ENCODE assay signal across 8 cellular contexts in genomic region chr17:1399366-1399678, GRCh38. TPM values are rescaled to one million over a fixed set of nuclear protein-coding genes. Genes with fewer than 3 reads are reported as not detected.
A peak's percentile ranks its signal among the peaks of the same experiment; 100 is the strongest.
DNase-seq lines count a peak whose midpoint lies in the region; ATAC-seq, FAIRE-seq and TF ChIP-seq lines count a peak whose summit lies in the region.

No MANE protein-coding gene starts in this region.

- H3K9me3 ChIP-seq in liver (ENCODE audit: control insufficient read depth in 4 of 4, low read length in 3 of 4), result no peaks in the 10 kb centered on the region
- no peaks in the 10 kb centered on the region for H3K9me3 ChIP-seq in stomach

- H3K27ac ChIP-seq in liver (ENCODE audit: low read depth in 1 of 2, low read length in 2 of 2) (peak overlapping the region; percentile 93 to 96), stomach (peak overlapping the region; percentile 90 to 99 (median 97))

- ATAC-seq in GM18870 (IDR thresholded peaks at IDR 0.05; ENCODE audit: unreplicated experiment), result no peak

- WGBS in liver, result under 1% methylated on average over 21 of the region's 21 CpGs
- 0% methylated on average over 7 to 21 of the region's 21 CpGs for WGBS in stomach, 5 donors

- TF ChIP-seq POLR2A in stomach (IDR thresholded peaks at IDR 0.05), result no peak

- intact Hi-C loops in stomach (cut with DNase I; ENCODE audit: low total_unique reads), result no loop called here

- H3K36me3 ChIP-seq in bronchial epithelial cell (ENCODE audit: control insufficient read depth, insufficient read depth, low read length) (no peaks in the 10 kb centered on the region), liver (ENCODE audit: control insufficient read depth in 4 of 4, insufficient read depth in 3 of 4, low read depth in 1 of 4, low read length in 3 of 4) (peaks cover 0 to 4% (median 0%) of the 10 kb centered on the region in 4 donors), stomach (peaks cover 0 to 10% (median 8%) of the 10 kb centered on the region in 4 donors)

- H3K4me1 ChIP-seq in liver (ENCODE audit: control insufficient read depth in 4 of 4, insufficient read depth in 4 of 4, low read length in 3 of 4) (peaks cover 10 to 28% (median 21%) of the 10 kb centered on the region in 4 donors), stomach (peaks cover 41 to 58% (median 50%) of the 10 kb centered on the region in 4 donors)

- no peak for TF ChIP-seq RAD21 in liver (IDR thresholded peaks at IDR 0.05)

- TF ChIP-seq CTCF in bronchial epithelial cell (IDR thresholded peaks at IDR 0.05; ENCODE audit: insufficient read depth, low read length, severe bottlenecking) (no peak), liver (IDR thresholded peaks at IDR 0.05; ENCODE audit: low read depth, low read length, missing input control) (no peak), stomach (IDR thresholded peaks at IDR 0.05) (no peak)

- H3K4me3 ChIP-seq in bronchial epithelial cell (ENCODE audit: low read depth, low read length), result peak overlapping the region; percentile 51
- H3K4me3 ChIP-seq in liver (ENCODE audit: low read depth in 1 of 3, low read length in 3 of 3), result peak overlapping the region; percentile 80 to 94 (median 90)
- H3K4me3 ChIP-seq in stomach, result peak overlapping the region; percentile 71 to 97 (median 86)

- no peak for TF ChIP-seq EP300 in stomach (IDR thresholded peaks at IDR 0.05)

- no peaks in the 10 kb centered on the region for H3K27me3 ChIP-seq in bronchial epithelial cell (ENCODE audit: control insufficient read depth, insufficient read depth, low read length)
- no peaks in the 10 kb centered on the region for H3K27me3 ChIP-seq in liver (ENCODE audit: control insufficient read depth in 4 of 4, insufficient read depth in 4 of 4, low read length in 3 of 4)
- H3K27me3 ChIP-seq in stomach, result no peaks in the 10 kb centered on the region

- FAIRE-seq in bronchial epithelial cell (lab: Jason Lieb, UNC), result no peak

- peak in 2 of 3 donors; percentile 23 to 53 for DNase-seq in stimulated activated CD4-positive, alpha-beta T cell treated with anti-CD3 and anti-CD28 coated beads, Interleukin-12 subunit alpha, Interleukin-12 subunit beta, amount 100 ng/mL, for 48 hours (ENCODE audit: low read depth in 2 of 3, low spot score in 1 of 3)
- DNase-seq in stimulated activated CD4-positive, alpha-beta T cell treated with anti-CD3 and anti-CD28 coated beads, Interleukin-2, amount 100 ng/mL, for 48 hours, result no peak
- DNase-seq in NAMALWA (ENCODE audit: low spot score) (peak; percentile 29), bronchial epithelial cell (ENCODE audit: low read depth) (no peak), stomach (peak; percentile 45), COR-L47 (lab: John Stamatoyannopoulos, UW) (no peak)

- H3K9ac ChIP-seq in liver (ENCODE audit: low read depth in 1 of 2, low read length in 2 of 2), result peak overlapping the region; percentile 75 to 91

TF ChIP-seq in liver, 16 proteins besides CTCF, POLR2A, EP300 and RAD21:
- TF ChIP-seq GABPA (IDR thresholded peaks at IDR 0.05 in 1 of 2, conservative IDR thresholded peaks at IDR 0.05 in 1 of 2), result no peak
- TF ChIP-seq EGR1 (IDR thresholded peaks at IDR 0.05; ENCODE audit: low read depth in 2 of 2), result no peak
- no peak for TF ChIP-seq RXRA (IDR thresholded peaks at IDR 0.05)
- TF ChIP-seq, protein P1, sequence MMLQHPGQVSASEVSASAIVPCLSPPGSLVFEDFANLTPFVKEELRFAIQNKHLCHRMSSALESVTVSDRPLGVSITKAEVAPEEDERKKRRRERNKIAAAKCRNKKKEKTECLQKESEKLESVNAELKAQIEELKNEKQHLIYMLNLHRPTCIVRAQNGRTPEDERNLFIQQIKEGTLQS (IDR thresholded peaks at IDR 0.05), result no peak
- no peak for TF ChIP-seq HNF4A (conservative IDR thresholded peaks at IDR 0.05)
- TF ChIP-seq, protein P2, sequence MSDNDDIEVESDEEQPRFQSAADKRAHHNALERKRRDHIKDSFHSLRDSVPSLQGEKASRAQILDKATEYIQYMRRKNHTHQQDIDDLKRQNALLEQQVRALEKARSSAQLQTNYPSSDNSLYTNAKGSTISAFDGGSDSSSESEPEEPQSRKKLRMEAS (IDR thresholded peaks at IDR 0.05), result no peak
- no peak for TF ChIP-seq TAF1 (conservative IDR thresholded peaks at IDR 0.05)

RNA-seq across cellular contexts. Expression of gene YWHAE, which starts 0.7 kb away (rescaled TPM):
- total RNA-seq in bronchial epithelial cell, result 307 and 366 TPM in 2 replicates
- 100 to 1,000 TPM; 173 to 288 TPM for total RNA-seq in liver
- 100 to 1,000 TPM; 177 to 226 TPM for polyA plus RNA-seq in liver
- total RNA-seq in stomach, result 1,000 to 10,000 TPM in 2 of 5 donors, 100 to 1,000 TPM in 3; 335 to 1,151 (median 362) TPM
- 100 to 1,000 TPM; 219 to 323 (median 254) TPM for polyA plus RNA-seq in stomach

RNA-seq across cellular contexts. Expression of gene CRK, which starts 56.7 kb away (rescaled TPM):
- total RNA-seq in bronchial epithelial cell, result 131 and 152 TPM in 2 replicates
- 10 to 100 TPM; 35.9 to 69.9 TPM for total RNA-seq in liver
- polyA plus RNA-seq in liver, result 10 to 100 TPM; 29.5 to 33.7 TPM
- total RNA-seq in stomach, result 10 to 100 TPM; 18.2 to 87.5 (median 53.5) TPM
- 10 to 100 TPM; 18.0 to 40.5 (median 32.9) TPM for polyA plus RNA-seq in stomach

Comparison
In these comparisons a context has a peak if more than half of its experiments do, and no peak if none do; other contexts are left out.
1. DNase-seq: peak in stimulated activated CD4-positive, alpha-beta T cell treated with anti-CD3 and anti-CD28 coated beads, Interleukin-12 subunit alpha, Interleukin-12 subunit beta, amount 100 ng/mL, for 48 hours (2 of 3), NAMALWA (single experiment) and stomach (single experiment); none in stimulated activated CD4-positive, alpha-beta T cell treated with anti-CD3 and anti-CD28 coated beads, Interleukin-2, amount 100 ng/mL, for 48 hours (0 of 2), bronchial epithelial cell (single experiment) and COR-L47 (single experiment).
2. Peak in every context shown above with its lines, with median percentiles within 50 percentile points of each other: H3K4me3 ChIP-seq.